8 cellular contexts compared by ENCODE assay signal in the genomic region with DNA sequence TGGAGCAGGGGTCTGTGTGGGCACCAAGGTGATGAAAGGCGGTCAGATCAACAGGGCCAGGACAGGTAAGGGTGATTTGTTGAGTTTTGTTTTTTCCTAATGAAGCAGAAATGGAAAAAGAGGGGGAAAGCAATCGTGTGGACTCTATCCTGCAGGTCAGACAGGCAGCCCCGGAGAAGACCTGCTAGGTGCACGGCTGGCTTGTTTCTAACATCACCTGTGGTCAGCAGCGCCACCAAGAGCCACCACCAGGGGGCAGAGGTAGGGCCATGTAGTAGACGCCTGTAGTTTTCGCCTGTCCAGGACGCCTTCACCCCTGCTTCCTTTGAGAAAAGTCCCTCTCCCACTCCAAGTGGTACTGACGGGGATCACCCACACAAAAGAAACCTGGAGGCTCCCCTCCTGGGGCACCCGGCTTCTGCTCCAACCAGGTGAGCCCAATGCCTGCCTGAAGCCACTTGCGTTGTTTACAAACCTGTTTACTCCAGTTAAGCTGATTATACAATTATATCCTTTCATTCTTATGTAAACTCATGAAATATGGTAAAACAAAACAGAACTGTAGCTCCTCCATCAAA. TPM values are rescaled to one million over a fixed set of nuclear protein-coding genes. Genes with fewer than 3 reads are reported as not detected.
DNase-seq lines count a peak whose midpoint lies in the region; ATAC-seq lines count a peak whose summit lies in the region.

No MANE protein-coding gene starts in this region.

- H3K14ac ChIP-seq in mesenchymal stem cell (ENCODE audit: low read length in 2 of 2) = no peak overlapping the region

- peaks cover 0 to 7% of the 10 kb centered on the region in 2 experiments for H3K27me3 ChIP-seq in mesenchymal stem cell (ENCODE audit: control insufficient read depth in 1 of 2, insufficient read depth in 1 of 2, low read length in 2 of 2)

- no peak overlapping the region for H3K23ac ChIP-seq in mesenchymal stem cell (ENCODE audit: low read length in 2 of 2)

- peak overlapping the region; percentile 33 for H3K4me3 Mint-ChIP-seq in activated CD8-positive, alpha-beta T cell treated with anti-CD3 and anti-CD28 coated beads, Interleukin-2, amount 10 ng/mL, durations not matched to agents 7 days and 5 days

- POLR2A ChIA-PET in activated CD8-positive, alpha-beta T cell treated with anti-CD3 and anti-CD28 coated beads, Interleukin-2, amount 10 ng/mL, durations not matched to agents 7 days and 5 days (lab: Charles Lee) = interaction anchor here (0.9 kb wide), 1 partner anchor 53 kb away, joined by 3 read pairs; no protein-coding TSS in a partner anchor

- peak overlapping the region; percentile 71 for H3K9ac ChIP-seq in mesenchymal stem cell (ENCODE audit: low read length)

- H4K91ac ChIP-seq in mesenchymal stem cell (ENCODE audit: low read length) = no peak overlapping the region

- H2BK12ac ChIP-seq in mesenchymal stem cell (ENCODE audit: low read length in 2 of 2) = no peak overlapping the region

- no peaks in the 10 kb centered on the region for H3K9me3 Mint-ChIP-seq in activated CD8-positive, alpha-beta T cell treated with anti-CD3 and anti-CD28 coated beads, Interleukin-2, amount 10 ng/mL, durations not matched to agents 7 days and 5 days (ENCODE audit: insufficient read depth)

- peaks cover 26% of the 10 kb centered on the region for H3K36me3 Mint-ChIP-seq in activated CD8-positive, alpha-beta T cell treated with anti-CD3 and anti-CD28 coated beads, Interleukin-2, amount 10 ng/mL, durations not matched to agents 7 days and 5 days (ENCODE audit: low read depth)

- CTCF ChIA-PET in activated CD8-positive, alpha-beta T cell treated with anti-CD3 and anti-CD28 coated beads, Interleukin-2, amount 10 ng/mL, durations not matched to agents 7 days and 5 days (lab: Charles Lee) = interaction anchor here (0.6 to 5.9 kb wide), 31 partner anchors 12 to 349 kb away, joined by 3 to 41 read pairs (median 4); a partner anchor contains a TSS

- peaks cover 51% of the 10 kb centered on the region for H3K4me1 Mint-ChIP-seq in activated CD8-positive, alpha-beta T cell treated with anti-CD3 and anti-CD28 coated beads, Interleukin-2, amount 10 ng/mL, durations not matched to agents 7 days and 5 days (ENCODE audit: low read depth)

- H3K4me1 ChIP-seq in mesenchymal stem cell (ENCODE audit: control insufficient read depth, insufficient read depth, low read depth, low read length) = peaks cover 9% of the 10 kb centered on the region

- no peaks in the 10 kb centered on the region for H3K27me3 Mint-ChIP-seq in activated CD8-positive, alpha-beta T cell treated with anti-CD3 and anti-CD28 coated beads, Interleukin-2, amount 10 ng/mL, durations not matched to agents 7 days and 5 days (ENCODE audit: low read depth)

- no peak overlapping the region for H2AFZ ChIP-seq in mesenchymal stem cell (ENCODE audit: low read depth, low read length)

- peak overlapping the region; percentile 4 for H3K4me2 ChIP-seq in mesenchymal stem cell (ENCODE audit: low read length, poor library complexity, severe bottlenecking)

- peaks cover 10 to 16% of the 10 kb centered on the region in 2 experiments for H3K36me3 ChIP-seq in mesenchymal stem cell (ENCODE audit: control insufficient read depth in 1 of 2, insufficient read depth in 2 of 2, low read depth in 1 of 2, low read length in 2 of 2)

- ATAC-seq in HG03159 (IDR thresholded peaks at IDR 0.05; ENCODE audit: unreplicated experiment) = peak; percentile 52
- ATAC-seq in activated CD8-positive, alpha-beta T cell treated with anti-CD3 and anti-CD28 coated beads, Interleukin-2, amount 10 ng/mL, durations not matched to agents 7 days and 5 days = peak; percentile 50
- ATAC-seq in GM18858 (IDR thresholded peaks at IDR 0.05; ENCODE audit: unreplicated experiment) = no peak

- no peak overlapping the region for H2BK5ac ChIP-seq in mesenchymal stem cell (ENCODE audit: low read depth, low read length, poor library complexity, severe bottlenecking)

- in situ Hi-C loops in Caki2 (cut with HindIII; ENCODE audit: low pct_unique_long_range_greater_than_20kb, low sequenced_read_pairs) = no loop called here

- H2BK15ac ChIP-seq in mesenchymal stem cell (ENCODE audit: low read depth, poor library complexity, severe bottlenecking) = peak overlapping the region; percentile 98

- peak overlapping the region; percentile 51 for H4K8ac ChIP-seq in mesenchymal stem cell (ENCODE audit: low read length)

- H3K9me3 ChIP-seq in mesenchymal stem cell (ENCODE audit: control insufficient read depth, low read length) = no peaks in the 10 kb centered on the region

- peak overlapping the region; percentile 69 for H3K27ac Mint-ChIP-seq in activated CD8-positive, alpha-beta T cell treated with anti-CD3 and anti-CD28 coated beads, Interleukin-2, amount 10 ng/mL, durations not matched to agents 7 days and 5 days

- H3K79me1 ChIP-seq in mesenchymal stem cell (replicated peaks; ENCODE audit: low read length, poor library complexity, severe bottlenecking) = peaks cover 8% of the 10 kb centered on the region

- no peak overlapping the region for H2AK5ac ChIP-seq in mesenchymal stem cell (ENCODE audit: low read length, severe bottlenecking)

- H2BK120ac ChIP-seq in mesenchymal stem cell (ENCODE audit: low read depth, low read length) = peak overlapping the region; percentile 71

- WGBS in mesenchymal stem cell = 23% methylated on average over 11 of the region's 11 CpGs

- H3K18ac ChIP-seq in mesenchymal stem cell (ENCODE audit: low read depth in 1 of 2, low read length in 2 of 2) = no peak overlapping the region

- H3K4me3 ChIP-seq in mesenchymal stem cell (ENCODE audit: insufficient read depth in 1 of 2, low read depth in 1 of 2, low read length in 2 of 2) = no peak overlapping the region

- H3K27ac ChIP-seq in mesenchymal stem cell (ENCODE audit: low read length, poor library complexity, severe bottlenecking) = no peak overlapping the region

- peak overlapping the region in 1 of 2 experiments; percentile 92 for H3K4ac ChIP-seq in mesenchymal stem cell (ENCODE audit: low read depth in 1 of 2, low read length in 2 of 2)

- DNase-seq in Caki2 (ENCODE audit: low read depth) (peak; percentile 61), NCI-H82 (lab: John Stamatoyannopoulos, UW) (peak; percentile 90), mesenchymal stem cell (peak; percentile 80)
- peak; percentile 85 for DNase-seq in activated CD8-positive, alpha-beta T cell treated with anti-CD3 and anti-CD28 coated beads, Interleukin-2, amount 10 ng/mL, durations not matched to agents 7 days and 5 days
- peak; percentile 70 for DNase-seq in effector CD8-positive, alpha-beta T cell (lab: John Stamatoyannopoulos, UW)
- DNase-seq in stimulated activated CD8-positive, alpha-beta memory T cell treated with anti-CD3 and anti-CD28 coated beads, Interleukin-15, amount 100 ng/mL, for 4 hours (ENCODE audit: low read depth in 2 of 2) = peak; percentile 53 to 60

RNA-seq across cellular contexts. Expression of a gene that starts 54.2 kb away (rescaled TPM):
- total RNA-seq in Caki2 (2014; rRNA removed; shearing (Covaris generic); ENCODE audit: low replicate concordance) = 13.3 and 18.8 TPM in 2 replicates
- 10 to 100 TPM; 86.5 to 88.8 TPM for total RNA-seq in activated CD8-positive, alpha-beta T cell treated with anti-CD3 and anti-CD28 coated beads, Interleukin-2, amount 10 ng/mL, durations not matched to agents 7 days and 5 days
- polyA plus RNA-seq in mesenchymal stem cell (2013, experiment 1 of 2) = 101 TPM
- 107 TPM for polyA plus RNA-seq in mesenchymal stem cell (2013, experiment 2 of 2)
